Comparison of ENCODE assay signal across 15 cellular contexts in the genomic region with DNA sequence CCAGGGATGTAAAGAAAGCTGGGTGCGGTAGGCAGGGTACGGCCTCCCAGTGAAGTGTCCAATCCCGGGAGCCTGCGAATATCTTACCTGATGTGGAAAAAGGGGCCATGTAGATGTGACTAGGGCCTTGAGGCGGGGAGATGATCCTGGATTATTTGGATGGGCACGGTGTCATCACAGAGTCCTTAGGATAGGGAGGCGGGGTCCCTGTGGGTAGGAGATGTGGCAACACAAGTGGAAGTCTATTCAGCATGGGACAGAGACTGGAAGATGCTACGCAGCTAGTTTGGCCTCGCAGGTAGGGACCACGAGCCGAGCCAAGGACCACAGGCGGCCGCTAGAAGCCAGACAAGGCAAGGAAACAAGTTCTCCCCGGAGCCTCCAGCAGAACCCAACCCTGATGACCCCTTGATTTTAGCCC. TPM values are rescaled to one million over a fixed set of nuclear protein-coding genes. Genes with fewer than 3 reads are reported as not detected.
DNase-seq lines count a peak whose midpoint lies in the region; ATAC-seq and TF ChIP-seq lines count a peak whose summit lies in the region.
"Had no signal": no experiment of that assay in that cellular context is flagged by ENCODE, and none has a peak within 500 bp of the region (broad histone marks: within the 10 kb centered on the region; RNA-seq: fewer than 3 reads in every experiment).

No MANE protein-coding gene starts in this region.

- TF ChIP-seq CTCF in VCaP (conservative IDR thresholded peaks at IDR 0.05) (no peak), fibroblast of lung (conservative IDR thresholded peaks at IDR 0.05 in 1 of 2, IDR thresholded peaks at IDR 0.05 in 1 of 2; ENCODE audit: low read depth in 1 of 2, low read length in 2 of 2) (no peak), prostate gland (IDR thresholded peaks at IDR 0.05) (no peak), CD14-positive monocyte (IDR thresholded peaks at IDR 0.05) (no peak)

- H3K4me1 ChIP-seq in fibroblast of lung (ENCODE audit: control insufficient read depth, extremely low read depth, insufficient read depth, low read length) (peaks cover 15% of the 10 kb centered on the region), prostate gland (replicated peaks) (no peaks in the 10 kb centered on the region)

- H3K27me3 ChIP-seq in fibroblast of lung (ENCODE audit: control insufficient read depth, insufficient read depth, low read length) (no peaks in the 10 kb centered on the region), prostate gland (replicated peaks; ENCODE audit: insufficient read depth) (no peaks in the 10 kb centered on the region)

- H3K36me3 Mint-ChIP-seq in CD14-positive monocyte: no peaks in the 10 kb centered on the region

- H3K9ac ChIP-seq in fibroblast of lung (ENCODE audit: insufficient read depth, low read length): no peak overlapping the region

- no peaks in the 10 kb centered on the region for H3K4me1 Mint-ChIP-seq in CD14-positive monocyte
- H3K4me1 Mint-ChIP-seq: activated CD4-positive, alpha-beta T cell treated with anti-CD3 and anti-CD28 coated beads for 36 hours; stimulated activated naive CD8-positive, alpha-beta T cell treated with anti-CD3 and anti-CD28 coated beads, Interleukin-15, amount 100 ng/mL, for 72 hours had no signal

- H3K9me3 ChIP-seq in fibroblast of lung (ENCODE audit: control insufficient read depth, insufficient read depth, low read depth, low read length) (no peaks in the 10 kb centered on the region), prostate gland (no peaks in the 10 kb centered on the region)

- no peak for TF ChIP-seq POLR2A in prostate gland (IDR thresholded peaks at IDR 0.05)

- no peaks in the 10 kb centered on the region for H3K79me2 ChIP-seq in fibroblast of lung (ENCODE audit: control insufficient read depth, insufficient read depth, low read length)

- ATAC-seq in HG02763 (IDR thresholded peaks at IDR 0.05; ENCODE audit: unreplicated experiment): no peak
- ATAC-seq: activated CD4-positive, alpha-beta T cell treated with anti-CD3 and anti-CD28 coated beads for 36 hours; stimulated activated naive CD8-positive, alpha-beta T cell treated with anti-CD3 and anti-CD28 coated beads, Interleukin-15, amount 100 ng/mL, for 72 hours had no signal

- intact Hi-C loops in prostate gland (cut with DNase I): no loop called here
- intact Hi-C loops in CD14-positive monocyte (cut with micrococcal nuclease): no loop called here

- DNase-seq in Daoy (ENCODE audit: low read depth) (peak; percentile 10), fibroblast of lung (ENCODE audit: low read depth in 2 of 2) (no peak), prostate gland (ENCODE audit: low spot score) (peak; percentile 2), UCSD-AML1 (lab: John Stamatoyannopoulos, UW; ENCODE audit: unreplicated experiment) (no peak), CD14-positive monocyte (ENCODE audit: low spot score) (no peak), GF-D8 (lab: John Stamatoyannopoulos, UW) (no peak)
- DNase-seq: activated CD4-positive, alpha-beta T cell treated with anti-CD3 and anti-CD28 coated beads for 36 hours; central memory CD4-positive, alpha-beta T cell; Karpas-422; NCI-H1105; NCI-H69; stimulated activated CD4-positive, alpha-beta T cell treated with anti-CD3 and anti-CD28 coated beads, Interleukin-2, amount 100 ng/mL, for 24 hours; stimulated activated naive CD8-positive, alpha-beta T cell treated with anti-CD3 and anti-CD28 coated beads, Interleukin-15, amount 100 ng/mL, for 72 hours had no signal

- peaks cover 0 to 16% (median 7%) of the 10 kb centered on the region in 7 donors for H3K9me3 Mint-ChIP-seq in CD14-positive monocyte

- 88% methylated on average over 14 of the region's 14 CpGs for WGBS in prostate gland

- H3K36me3 ChIP-seq in fibroblast of lung (ENCODE audit: control insufficient read depth, insufficient read depth, low read length) (no peaks in the 10 kb centered on the region), prostate gland (no peaks in the 10 kb centered on the region)

- H3K4me2 ChIP-seq in fibroblast of lung (ENCODE audit: extremely low read depth, insufficient read depth, low read length): no peak overlapping the region

- peak overlapping the region in 1 of 7 donors; percentile 13 for H3K27ac Mint-ChIP-seq in CD14-positive monocyte
- H3K27ac Mint-ChIP-seq: activated CD4-positive, alpha-beta T cell treated with anti-CD3 and anti-CD28 coated beads for 36 hours; stimulated activated naive CD8-positive, alpha-beta T cell treated with anti-CD3 and anti-CD28 coated beads, Interleukin-15, amount 100 ng/mL, for 72 hours had no signal

- no peak overlapping the region for H3K4me3 ChIP-seq in fibroblast of lung (replicated peaks in 1 of 4; ENCODE audit: control extremely low read depth in 1 of 4, insufficient read depth in 1 of 4, low read depth in 3 of 4, low read length in 4 of 4)
- H3K4me3 ChIP-seq in prostate gland: no peak overlapping the region

- H3K27ac ChIP-seq in VCaP: peak overlapping the region; percentile 16; the same call in 1 of the 2 replicates
- H3K27ac ChIP-seq in fibroblast of lung (ENCODE audit: insufficient read depth, low read length): peak overlapping the region; percentile 95
- no peak overlapping the region for H3K27ac ChIP-seq in prostate gland

- no peak overlapping the region for H3K4me3 Mint-ChIP-seq in CD14-positive monocyte
- H3K4me3 Mint-ChIP-seq: activated CD4-positive, alpha-beta T cell treated with anti-CD3 and anti-CD28 coated beads for 36 hours; stimulated activated naive CD8-positive, alpha-beta T cell treated with anti-CD3 and anti-CD28 coated beads, Interleukin-15, amount 100 ng/mL, for 72 hours had no signal

- no peaks in the 10 kb centered on the region for H4K20me1 ChIP-seq in fibroblast of lung (ENCODE audit: control insufficient read depth, extremely low read depth, insufficient read depth, low read length)

- H2AFZ ChIP-seq in fibroblast of lung (ENCODE audit: low read length): no peak overlapping the region

- peaks cover 6 to 7% (median 7%) of the 10 kb centered on the region in 3 donors for H3K27me3 Mint-ChIP-seq in CD14-positive monocyte (ENCODE audit: low read depth in 3 of 3)

RNA-seq across cellular contexts. Expression of a gene that starts 46.4 kb away (rescaled TPM):
- 0.06 and 0.29 TPM in 2 replicates for total RNA-seq in Daoy (2014; rRNA removed; shearing (Covaris generic))
- 1.3 and 11.6 TPM in 2 replicates for total RNA-seq in fibroblast of lung
- 3.2 and 4.6 TPM in 2 replicates for polyA plus RNA-seq in fibroblast of lung
- polyA plus RNA-seq in fibroblast of lung (2012): 3.8 and 4.9 TPM in 2 replicates
- polyA minus RNA-seq in fibroblast of lung (ENCODE audit: low replicate concordance): 17.9 and 41.5 TPM in 2 replicates
- total RNA-seq in prostate gland: 10 to 100 TPM; 43.5 to 46.4 TPM
- polyA plus RNA-seq in CD14-positive monocyte: not detected
- total RNA-seq: activated CD4-positive, alpha-beta T cell treated with anti-CD3 and anti-CD28 coated beads for 36 hours had no signal

Comparison
In these comparisons a context has a peak if more than half of its experiments do, and no peak if none do; other contexts are left out.
1. DNase-seq: peak in Daoy (single experiment) and prostate gland (single experiment); none in fibroblast of lung (0 of 2), UCSD-AML1 (single experiment), CD14-positive monocyte (single experiment) and GF-D8 (single experiment).
2. H3K27ac ChIP-seq: peak in VCaP (single experiment) and fibroblast of lung (single experiment); none in prostate gland (0 of 2).